ENCODE assay signal across 21 cellular contexts in the genomic region with DNA sequence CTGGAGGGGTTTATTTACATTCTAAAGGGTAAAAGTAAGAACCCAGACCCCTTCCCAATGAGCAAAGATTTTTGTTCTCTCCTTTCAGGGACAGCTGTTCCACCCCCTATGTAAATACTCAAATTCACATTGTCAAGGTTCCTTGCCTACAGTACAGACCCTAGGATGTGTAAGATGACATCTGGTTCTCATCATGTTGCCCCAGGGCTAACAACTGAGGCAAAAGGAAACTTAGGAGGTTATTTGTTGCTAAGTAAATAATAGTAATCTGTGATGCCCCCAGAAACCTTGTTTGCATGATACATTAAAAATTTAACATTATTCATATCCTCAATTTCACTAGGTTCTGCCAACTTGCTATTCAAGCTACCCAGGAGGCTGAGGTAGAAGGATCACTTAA.
"Had no signal": no experiment of that assay in that cellular context is flagged by ENCODE, and none has a peak within 500 bp of the region (broad histone marks: within the 10 kb centered on the region; RNA-seq: fewer than 3 reads in every experiment).

No MANE protein-coding gene starts in this region.

- H2AFZ ChIP-seq: parathyroid adenoma had no signal

- ATAC-seq: body of pancreas; foreskin keratinocyte; mucosa of descending colon; naive thymus-derived CD4-positive, alpha-beta T cell; sciatic nerve; stimulated activated naive B cell treated with anti-CD40 and anti-IgM and Interleukin-4, amounts not matched to agents 10 μg/mL and 1 μg/mL and 100 μg/mL, for 72 hours had no signal

- H3K9me3 Mint-ChIP-seq: activated T-helper 1 cell treated with anti-CD3 and anti-CD28 coated beads, Interleukin-12 subunit alpha, Interleukin-12 subunit beta, Interleukin-2, Interleukin-4 antibody, amounts not matched to agents 30 ng/mL and 10 ng/mL and 1 ng/mL, durations not matched to agents 14 hours and 24 hours and 36 hours; naive thymus-derived CD4-positive, alpha-beta T cell; stimulated activated naive B cell treated with anti-CD40 and anti-IgM and Interleukin-4, amounts not matched to agents 10 μg/mL and 1 μg/mL and 100 μg/mL, for 72 hours; T-helper 2 cell treated with Interferon-gamma antibody and Interleukin-4, amounts not matched to agents 5 μg/mL and 100 μg/mL, for 36 hours had no signal

- H3K27ac ChIP-seq: body of pancreas, dorsolateral prefrontal cortex, epithelial cell of prostate, foreskin keratinocyte, left ventricle myocardium inferior, parathyroid adenoma, thoracic aorta had no signal

- H3K27me3 ChIP-seq: body of pancreas, dorsolateral prefrontal cortex, foreskin keratinocyte had no signal

- H3K4me1 ChIP-seq: body of pancreas, foreskin keratinocyte, left ventricle myocardium inferior, parathyroid adenoma had no signal

- H3K27ac Mint-ChIP-seq: activated naive CD8-positive, alpha-beta T cell; activated T-helper 1 cell treated with anti-CD3 and anti-CD28 coated beads, Interleukin-12 subunit alpha, Interleukin-12 subunit beta, Interleukin-2, Interleukin-4 antibody, amounts not matched to agents 30 ng/mL and 10 ng/mL and 1 ng/mL, durations not matched to agents 14 hours and 24 hours and 36 hours; naive thymus-derived CD4-positive, alpha-beta T cell; stimulated activated naive B cell treated with anti-CD40 and anti-IgM and Interleukin-4, amounts not matched to agents 10 μg/mL and 1 μg/mL and 100 μg/mL, for 72 hours; T-helper 2 cell treated with Interferon-gamma antibody and Interleukin-4, amounts not matched to agents 5 μg/mL and 100 μg/mL, for 36 hours had no signal

- H3K36me3 ChIP-seq: left ventricle myocardium inferior, thoracic aorta had no signal

- H3K27me3 Mint-ChIP-seq: activated naive CD8-positive, alpha-beta T cell; stimulated activated naive B cell treated with anti-CD40 and anti-IgM and Interleukin-4, amounts not matched to agents 10 μg/mL and 1 μg/mL and 100 μg/mL, for 72 hours had no signal

- H3K4me3 ChIP-seq: body of pancreas, dorsolateral prefrontal cortex, left ventricle myocardium inferior, mucosa of descending colon, thoracic aorta had no signal

- H3K4me3 Mint-ChIP-seq: activated naive CD8-positive, alpha-beta T cell; activated T-helper 1 cell treated with anti-CD3 and anti-CD28 coated beads, Interleukin-12 subunit alpha, Interleukin-12 subunit beta, Interleukin-2, Interleukin-4 antibody, amounts not matched to agents 30 ng/mL and 10 ng/mL and 1 ng/mL, durations not matched to agents 14 hours and 24 hours and 36 hours; naive thymus-derived CD4-positive, alpha-beta T cell; stimulated activated naive B cell treated with anti-CD40 and anti-IgM and Interleukin-4, amounts not matched to agents 10 μg/mL and 1 μg/mL and 100 μg/mL, for 72 hours; T-helper 2 cell treated with Interferon-gamma antibody and Interleukin-4, amounts not matched to agents 5 μg/mL and 100 μg/mL, for 36 hours had no signal

- H3K9ac ChIP-seq: parathyroid adenoma had no signal

- DNase-seq: activated CD4-positive, alpha-beta T cell treated with anti-CD3 and anti-CD28 coated beads, Interleukin-2, amount 50 U/mL, for 4 hours; amygdala; body of pancreas; caudate nucleus; dorsolateral prefrontal cortex; foreskin keratinocyte; glutamatergic neuron; hypothalamus; kidney; left ventricle myocardium inferior; mammary epithelial cell; mucosa of descending colon; naive thymus-derived CD4-positive, alpha-beta T cell; stimulated activated naive B cell treated with anti-CD40 and anti-IgM and Interleukin-4, amounts not matched to agents 10 μg/mL and 1 μg/mL and 100 μg/mL, for 72 hours had no signal

- H3K79me2 ChIP-seq: parathyroid adenoma had no signal

- H3K36me3 Mint-ChIP-seq: naive thymus-derived CD4-positive, alpha-beta T cell; stimulated activated naive B cell treated with anti-CD40 and anti-IgM and Interleukin-4, amounts not matched to agents 10 μg/mL and 1 μg/mL and 100 μg/mL, for 72 hours had no signal

- H3K9me3 ChIP-seq: body of pancreas, left ventricle myocardium inferior, mucosa of descending colon, thoracic aorta had no signal
